Comparison of ENCODE assay signal across 9 cellular contexts in genomic region chr5:71830626-71831539, GRCh38.
DNase-seq lines count a peak whose midpoint lies in the region; ATAC-seq and TF ChIP-seq lines count a peak whose summit lies in the region.
"Had no signal": no experiment of that assay in that cellular context is flagged by ENCODE, and none has a peak within 500 bp of the region (broad histone marks: within the 10 kb centered on the region; RNA-seq: fewer than 3 reads in every experiment).

No MANE protein-coding gene starts in this region.

- no peak for TF ChIP-seq POLR2A in adrenal gland (IDR thresholded peaks at IDR 0.05)

- 55 to 68% (median 60%) methylated on average over 4 of the region's 4 CpGs for WGBS in adrenal gland, 4 donors

- H3K4me1 ChIP-seq in adrenal gland (replicated peaks in 1 of 2) = peaks cover 4 to 22% of the 10 kb centered on the region in 2 donors
- peaks cover 24% of the 10 kb centered on the region for H3K4me1 ChIP-seq in left ventricle myocardium inferior
- H3K4me1 ChIP-seq: Peyer's patch had no signal

- DNase-seq in NCI-H1417 (lab: John Stamatoyannopoulos, UW) (peak in 2 of 3 experiments; percentile 31 to 94), NCI-H1417 treated with DMSO at 0.1 percent for 48 hours (lab: John Stamatoyannopoulos, UW) (no peak), adrenal gland (peak; percentile 70 to 92 (median 88)), left ventricle myocardium inferior (peak; percentile 82), substantia nigra (lab: John Stamatoyannopoulos, UW) (peak in 32 of 49 donors; percentile 0 to 77 (median 18))
- no peak for DNase-seq in activated CD8-positive, alpha-beta memory T cell treated with anti-CD3 and anti-CD28 coated beads for 24 hours

- TF ChIP-seq CTCF in adrenal gland (IDR thresholded peaks at IDR 0.05) (no peak), left ventricle myocardium inferior (IDR thresholded peaks at IDR 0.05; ENCODE audit: borderline replicate concordance) (no peak)

- no peaks in the 10 kb centered on the region for H3K27me3 ChIP-seq in adrenal gland
- no peaks in the 10 kb centered on the region for H3K27me3 ChIP-seq in left ventricle myocardium inferior (ENCODE audit: low read depth)
- H3K27me3 ChIP-seq: Peyer's patch had no signal

- H3K36me3 ChIP-seq in adrenal gland (replicated peaks in 1 of 2) (no peaks in the 10 kb centered on the region), left ventricle myocardium inferior (no peaks in the 10 kb centered on the region)
- H3K36me3 ChIP-seq: Peyer's patch had no signal

- ATAC-seq in HG02588 (IDR thresholded peaks at IDR 0.05; ENCODE audit: unreplicated experiment) (no peak), HG02938 (IDR thresholded peaks at IDR 0.05; ENCODE audit: unreplicated experiment) (no peak)

- intact Hi-C loops in adrenal gland (cut with DNase I) = no loop called here
- intact Hi-C loops in left ventricle myocardium inferior (cut with micrococcal nuclease) = no loop called here

- peaks cover 0 to 10% (median 0%) of the 10 kb centered on the region in 3 donors for H3K9me3 ChIP-seq in adrenal gland (replicated peaks in 1 of 3)
- peaks cover 14% of the 10 kb centered on the region for H3K9me3 ChIP-seq in left ventricle myocardium inferior (replicated peaks)

- H3K4me3 ChIP-seq in adrenal gland (peak overlapping the region in 1 of 4 donors; percentile 8), left ventricle myocardium inferior (no peak overlapping the region)
- H3K4me3 ChIP-seq: Peyer's patch had no signal

- H3K27ac ChIP-seq in adrenal gland (peak overlapping the region in 3 of 5 donors; percentile 28 to 54 (median 45)), left ventricle myocardium inferior (replicated peaks) (peak overlapping the region; percentile 80), substantia nigra (ENCODE audit: low read depth, low read length, poor library complexity, severe bottlenecking) (peak overlapping the region; percentile 46)

Comparison
In these comparisons a context has a peak if more than half of its experiments do, and no peak if none do; other contexts are left out.
1. DNase-seq: peak in NCI-H1417 (2 of 3), adrenal gland (7 of 7), left ventricle myocardium inferior (single experiment) and substantia nigra (32 of 49); none in NCI-H1417 treated with DMSO at 0.1 percent for 48 hours (single experiment) and activated CD8-positive, alpha-beta memory T cell treated with anti-CD3 and anti-CD28 coated beads for 24 hours (single experiment).
2. Peak in every context shown above with its lines, with median percentiles within 50 percentile points of each other: H3K27ac ChIP-seq.